In the genomic region with DNA sequence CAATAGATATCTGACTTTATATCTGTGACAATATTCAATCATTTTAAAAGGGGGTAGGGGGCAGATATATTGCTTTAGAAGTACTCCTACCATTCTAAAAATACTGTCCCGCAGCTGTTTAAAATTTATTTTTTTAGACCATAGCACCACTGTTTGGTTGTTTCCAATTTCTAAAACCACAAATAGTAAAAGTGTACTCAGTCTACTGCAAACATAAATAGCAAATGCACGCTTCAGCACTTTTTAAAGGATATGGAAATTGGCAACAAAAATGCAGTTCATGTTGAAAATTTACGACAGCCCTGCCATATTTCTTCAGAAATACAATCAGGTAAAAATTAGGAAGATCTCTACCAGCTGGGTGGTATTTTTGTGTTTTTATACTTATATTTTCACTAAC, we compare ENCODE assay signal across 23 cellular contexts.
DNase-seq lines count a peak whose midpoint lies in the region; ATAC-seq, FAIRE-seq and TF ChIP-seq lines count a peak whose summit lies in the region.
"Had no signal": no experiment of that assay in that cellular context is flagged by ENCODE, and none has a peak within 500 bp of the region (broad histone marks: within the 10 kb centered on the region; RNA-seq: fewer than 3 reads in every experiment).

No MANE protein-coding gene starts in this region.

- H3K27me3 Mint-ChIP-seq in WTC11 (ENCODE audit: low read depth) = no peaks in the 10 kb centered on the region
- no peaks in the 10 kb centered on the region for H3K27me3 Mint-ChIP-seq in effector memory CD8-positive, alpha-beta T cell
- H3K27me3 Mint-ChIP-seq: CD8-positive, alpha-beta memory T cell had no signal

- DNase-seq in WTC11 (ENCODE audit: low spot score) (no peak), HepG2 (ENCODE audit: low spot score) (no peak), uterus (no peak), D721Med (ENCODE audit: insufficient read length, low spot score) (no peak), A172 (ENCODE audit: low spot score) (no peak)
- DNase-seq in effector memory CD8-positive, alpha-beta T cell = no peak
- DNase-seq: Calu3; CD8-positive, alpha-beta memory T cell; DMS53; H9; HFFc6; Kasumi-1; MG63; NCI-H1048; NCI-H1417 treated with DMSO at 0.1 percent for 48 hours; NCI-H187; NCI-H446; Right ventricle myocardium superior; SK-N-SH had no signal

- peak overlapping the region; percentile 60; the same call in 1 of the 2 replicates for H3K27ac Mint-ChIP-seq in WTC11
- no peak overlapping the region for H3K27ac Mint-ChIP-seq in effector memory CD8-positive, alpha-beta T cell
- H3K27ac Mint-ChIP-seq: CD8-positive, alpha-beta memory T cell; H9; HFFc6 had no signal

- H2AFZ ChIP-seq in KMS-11 (ENCODE audit: low read depth) (no peak overlapping the region), HepG2 (ENCODE audit: low read length) (no peak overlapping the region)

- H3K4me3 ChIP-seq in BLaER1 (no peak overlapping the region), KMS-11 (IDR thresholded peaks at IDR 0.05; ENCODE audit: insufficient read depth, low read depth, low read length) (no peak overlapping the region), HepG2 (replicated peaks in 1 of 3; ENCODE audit: insufficient read depth in 1 of 3, low read depth in 2 of 3, low read length in 3 of 3) (no peak overlapping the region), uterus (no peak overlapping the region)
- H3K4me3 ChIP-seq: GM12878, MG63 had no signal

- WGBS in HepG2 (ENCODE audit: low lambda C conversion rate) = 98% methylated on average over 3 of the region's 3 CpGs

- no peak for TF ChIP-seq EP300 in HepG2 (IDR thresholded peaks at IDR 0.05; ENCODE audit: low read depth in 2 of 2, low read length in 2 of 2)
- no peak for TF ChIP-seq EP300 in HepG2 (CRISPR knock-in tag; IDR thresholded peaks at IDR 0.05; ENCODE audit: borderline replicate concordance)

- no peaks in the 10 kb centered on the region for H3K9me3 Mint-ChIP-seq in WTC11
- no peaks in the 10 kb centered on the region for H3K9me3 Mint-ChIP-seq in effector memory CD8-positive, alpha-beta T cell
- H3K9me3 Mint-ChIP-seq: CD8-positive, alpha-beta memory T cell; H9; HFFc6 had no signal

- H3K4me2 ChIP-seq in BLaER1 = peak overlapping the region; percentile 61
- peak overlapping the region; percentile 81 for H3K4me2 ChIP-seq in KMS-11
- no peak overlapping the region for H3K4me2 ChIP-seq in HepG2 (ENCODE audit: low read depth, low read length)
- H3K4me2 ChIP-seq: SK-N-SH had no signal

- H3K79me2 ChIP-seq in KMS-11 (ENCODE audit: insufficient read depth, low read depth) = peaks cover 13% of the 10 kb centered on the region; the same call in 1 of the 2 replicates
- H3K79me2 ChIP-seq in HepG2 (ENCODE audit: insufficient read depth, low read length) = no peaks in the 10 kb centered on the region

- TF ChIP-seq CTCF in KMS-11 (conservative IDR thresholded peaks at IDR 0.05; ENCODE audit: low read depth, low read length) = no peak
- TF ChIP-seq CTCF in WTC11 (IDR thresholded peaks at IDR 0.05) = no peak
- no peak for TF ChIP-seq CTCF in HepG2 (CRISPR knock-in tag; IDR thresholded peaks at IDR 0.05)
- TF ChIP-seq CTCF in uterus (IDR thresholded peaks at IDR 0.05) = no peak
- TF ChIP-seq CTCF in D721Med (IDR thresholded peaks at IDR 0.05; ENCODE audit: insufficient read depth, missing control alignments) = no peak

- CTCF ChIA-PET in WTC11 (lab: Charles Lee) (no interaction called here), HepG2 (lab: Yijun Ruan, JAX; ENCODE audit: low intra/inter-chr PET ratio, low total read pairs) (no interaction called here)

- TF ChIP-seq POLR2A in HepG2 (IDR thresholded peaks at IDR 0.05; ENCODE audit: insufficient read depth in 1 of 2, low read depth in 2 of 2, low read length in 2 of 2) (no peak), uterus (IDR thresholded peaks at IDR 0.05) (no peak)

- FAIRE-seq in HepG2 (lab: Jason Lieb, UNC) (no peak), D721Med (lab: Jason Lieb, UNC) (no peak)
- FAIRE-seq: A204.1, GM12878 had no signal

- no peaks in the 10 kb centered on the region for H4K20me1 ChIP-seq in BLaER1
- H4K20me1 ChIP-seq in KMS-11 (ENCODE audit: insufficient read depth) = no peaks in the 10 kb centered on the region
- no peaks in the 10 kb centered on the region for H4K20me1 ChIP-seq in HepG2 (ENCODE audit: insufficient read depth, low read length)

- H3K9me3 ChIP-seq in BLaER1 = no peaks in the 10 kb centered on the region
- H3K9me3 ChIP-seq in HepG2 (ENCODE audit: low read length) = no peaks in the 10 kb centered on the region
- no peaks in the 10 kb centered on the region for H3K9me3 ChIP-seq in uterus
- H3K9me3 ChIP-seq: MG63, SK-N-SH had no signal

- H3K36me3 Mint-ChIP-seq in WTC11 = no peaks in the 10 kb centered on the region
- H3K36me3 Mint-ChIP-seq in effector memory CD8-positive, alpha-beta T cell (ENCODE audit: insufficient read depth) = no peaks in the 10 kb centered on the region

- H3K4me1 Mint-ChIP-seq in WTC11 = no peaks in the 10 kb centered on the region
- no peaks in the 10 kb centered on the region for H3K4me1 Mint-ChIP-seq in effector memory CD8-positive, alpha-beta T cell (ENCODE audit: low read depth in 2 of 2)
- H3K4me1 Mint-ChIP-seq: H9 had no signal

- 0 out of 2 replicates have a peak overlapping the region, but pooled peaks have one; percentile 14 for H3K27ac ChIP-seq in BLaER1
- peak overlapping the region; percentile 85 for H3K27ac ChIP-seq in KMS-11
- H3K27ac ChIP-seq in HepG2 (ENCODE audit: extremely low read length, insufficient read depth, low read length) = no peak overlapping the region
- H3K27ac ChIP-seq in uterus = no peak overlapping the region

- no TSS peak for BruUV-seq in HepG2 (replicated peaks; lab: Mats Ljungman, UMichigan)

- H3K36me3 ChIP-seq in BLaER1 (no peaks in the 10 kb centered on the region), KMS-11 (ENCODE audit: insufficient read depth) (no peaks in the 10 kb centered on the region), HepG2 (replicated peaks in 1 of 2; ENCODE audit: control insufficient read depth in 1 of 2, insufficient read depth in 2 of 2, low read length in 2 of 2) (no peaks in the 10 kb centered on the region), uterus (peaks cover 0 to 4% of the 10 kb centered on the region in 2 donors)
- H3K36me3 ChIP-seq: MG63 had no signal

- H3K4me1 ChIP-seq in BLaER1 = peaks cover 19% of the 10 kb centered on the region
- peaks cover 99% of the 10 kb centered on the region for H3K4me1 ChIP-seq in KMS-11 (ENCODE audit: low read depth, poor library complexity, severe bottlenecking)
- H3K4me1 ChIP-seq in HepG2 (ENCODE audit: insufficient read depth, low read length) = peaks cover 47% of the 10 kb centered on the region
- H3K4me1 ChIP-seq in uterus = no peaks in the 10 kb centered on the region

- POLR2A ChIA-PET in WTC11 (lab: Charles Lee) = no interaction called here
- POLR2A ChIA-PET in HepG2 (lab: Yijun Ruan, JAX) = no interaction called here

- H3K9ac ChIP-seq in BLaER1 (no peak overlapping the region), KMS-11 (peak overlapping the region; percentile 41), HepG2 (ENCODE audit: insufficient read depth, low read depth, low read length) (no peak overlapping the region)
- H3K9ac ChIP-seq: SK-N-SH had no signal

- no peak for ATAC-seq in WTC11
- no peak for ATAC-seq in HepG2
- no peak for ATAC-seq in effector memory CD8-positive, alpha-beta T cell (replicated peaks)
- ATAC-seq: GM12878 had no signal

- TF ChIP-seq RAD21 in HepG2 (CRISPR knock-in tag; IDR thresholded peaks at IDR 0.05) = no peak

- H3K27me3 ChIP-seq in BLaER1 (no peaks in the 10 kb centered on the region), KMS-11 (ENCODE audit: insufficient read depth, low read depth) (no peaks in the 10 kb centered on the region), HepG2 (ENCODE audit: control insufficient read depth in 1 of 2, insufficient read depth in 2 of 2, low read length in 2 of 2) (no peaks in the 10 kb centered on the region), uterus (no peaks in the 10 kb centered on the region)
- H3K27me3 ChIP-seq: MG63 had no signal

- in situ Hi-C loops in HepG2 (cut with HindIII; ENCODE audit: extremely low pct_ligation_motif_present, low pct_unique_long_range_greater_than_20kb) = no loop called here

- no peak overlapping the region for H3K4me3 Mint-ChIP-seq in WTC11
- H3K4me3 Mint-ChIP-seq in effector memory CD8-positive, alpha-beta T cell = no peak overlapping the region
- H3K4me3 Mint-ChIP-seq: CD8-positive, alpha-beta memory T cell; H9; HFFc6 had no signal

- intact Hi-C loops in HepG2 (cut with micrococcal nuclease; ENCODE audit: unreplicated experiment) = loop anchor here (5.0 kb wide), 2 partner anchors 154 to 181 kb away; a partner anchor contains a TSS
- intact Hi-C loops in uterus (cut with DNase I; ENCODE audit: low total_unique reads) = no loop called here

TF ChIP-seq in WTC11, 78 proteins besides CTCF, POLR2A, EP300 and RAD21 (continues in another document):
- TF ChIP-seq, protein P1, sequence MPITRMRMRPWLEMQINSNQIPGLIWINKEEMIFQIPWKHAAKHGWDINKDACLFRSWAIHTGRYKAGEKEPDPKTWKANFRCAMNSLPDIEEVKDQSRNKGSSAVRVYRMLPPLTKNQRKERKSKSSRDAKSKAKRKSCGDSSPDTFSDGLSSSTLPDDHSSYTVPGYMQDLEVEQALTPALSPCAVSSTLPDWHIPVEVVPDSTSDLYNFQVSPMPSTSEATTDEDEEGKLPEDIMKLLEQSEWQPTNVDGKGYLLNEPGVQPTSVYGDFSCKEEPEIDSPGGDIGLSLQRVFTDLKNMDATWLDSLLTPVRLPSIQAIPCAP (CRISPR knock-in tag; IDR thresholded peaks at IDR 0.05) = no peak
- TF ChIP-seq KAT7 (CRISPR knock-in tag; IDR thresholded peaks at IDR 0.05; ENCODE audit: borderline replicate concordance) = no peak

TF ChIP-seq in HepG2, 621 proteins besides CTCF, POLR2A, EP300 and RAD21:
- TF ChIP-seq MAFF (IDR thresholded peaks at IDR 0.05; ENCODE audit: low read depth, low read length) = peak; percentile 76
- no peak for TF ChIP-seq MYC (CRISPR knock-in tag; IDR thresholded peaks at IDR 0.05; ENCODE audit: borderline replicate concordance)
- TF ChIP-seq MAFK (conservative IDR thresholded peaks at IDR 0.05 in 1 of 2, IDR thresholded peaks at IDR 0.05 in 1 of 2; ENCODE audit: low read length in 2 of 2) = peak; percentile 74 to 86
- TF ChIP-seq, protein P2, sequence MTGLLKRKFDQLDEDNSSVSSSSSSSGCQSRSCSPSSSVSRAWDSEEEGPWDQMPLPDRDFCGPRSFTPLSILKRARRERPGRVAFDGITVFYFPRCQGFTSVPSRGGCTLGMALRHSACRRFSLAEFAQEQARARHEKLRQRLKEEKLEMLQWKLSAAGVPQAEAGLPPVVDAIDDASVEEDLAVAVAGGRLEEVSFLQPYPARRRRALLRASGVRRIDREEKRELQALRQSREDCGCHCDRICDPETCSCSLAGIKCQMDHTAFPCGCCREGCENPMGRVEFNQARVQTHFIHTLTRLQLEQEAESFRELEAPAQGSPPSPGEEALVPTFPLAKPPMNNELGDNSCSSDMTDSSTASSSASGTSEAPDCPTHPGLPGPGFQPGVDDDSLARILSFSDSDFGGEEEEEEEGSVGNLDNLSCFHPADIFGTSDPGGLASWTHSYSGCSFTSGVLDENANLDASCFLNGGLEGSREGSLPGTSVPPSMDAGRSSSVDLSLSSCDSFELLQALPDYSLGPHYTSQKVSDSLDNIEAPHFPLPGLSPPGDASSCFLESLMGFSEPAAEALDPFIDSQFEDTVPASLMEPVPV (CRISPR knock-in tag; IDR thresholded peaks at IDR 0.05) = no peak
- no peak for TF ChIP-seq IRF2 (CRISPR knock-in tag; IDR thresholded peaks at IDR 0.05)
- TF ChIP-seq ZC3H13 (CRISPR knock-in tag; IDR thresholded peaks at IDR 0.05) = no peak
- TF ChIP-seq ZNF230 (CRISPR knock-in tag; IDR thresholded peaks at IDR 0.05) = no peak

Comparison
In these comparisons a context has a peak if more than half of its experiments do, and no peak if none do; other contexts are left out.
1. H3K27ac ChIP-seq: peak in BLaER1 (single experiment) and KMS-11 (single experiment); none in HepG2 (single experiment) and uterus (0 of 2).